ENCODE assay signal across 1 cellular context in genomic region chr1:162716123-162716522, GRCh38.
TF ChIP-seq lines count a peak whose summit lies in the region.

No MANE protein-coding gene starts in this region.

TF ChIP-seq in WTC11, 78 proteins besides CTCF, POLR2A, EP300 and RAD21 (continued from another document):
- TF ChIP-seq FOXP4 (CRISPR knock-in tag; IDR thresholded peaks at IDR 0.05): no peak
- no peak for TF ChIP-seq ETV6 (CRISPR knock-in tag; IDR thresholded peaks at IDR 0.05)
TF ChIP-seq in WTC11: peak in this region for 0.
